Comparison of ENCODE assay signal across 8 cellular contexts in the genomic region with DNA sequence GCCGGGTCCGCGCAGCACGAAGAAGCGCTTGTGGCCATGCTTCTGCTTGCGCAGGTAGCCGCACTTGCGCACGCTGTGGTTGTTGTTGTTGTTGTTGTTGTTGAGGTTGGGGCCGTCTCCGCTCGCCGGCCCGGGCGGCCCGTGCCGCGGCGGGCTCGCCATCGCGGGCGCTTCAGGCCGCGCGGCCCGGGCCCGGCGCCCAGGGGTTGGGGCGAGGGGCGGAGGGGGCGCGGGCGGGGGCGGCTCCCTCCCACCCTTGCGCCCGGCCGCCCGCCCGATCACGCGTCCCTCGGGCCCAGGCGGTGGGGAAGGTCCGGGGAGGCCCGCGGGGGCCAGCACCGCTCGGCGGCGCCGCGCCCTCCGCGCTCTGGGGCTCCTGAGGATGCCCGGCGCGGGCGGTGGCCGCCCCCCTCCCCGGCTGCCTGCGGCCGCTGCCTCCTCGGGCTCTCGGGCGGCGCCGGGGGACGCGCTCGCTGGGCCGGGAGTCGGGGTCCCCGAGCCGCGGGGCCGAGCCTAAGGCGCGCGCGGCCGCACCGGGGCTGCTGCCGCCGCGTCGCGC. TPM values are rescaled to one million over a fixed set of nuclear protein-coding genes. Genes with fewer than 3 reads are reported as not detected.
DNase-seq lines count a peak whose midpoint lies in the region; ATAC-seq and TF ChIP-seq lines count a peak whose summit lies in the region.

No MANE protein-coding gene starts in this region.

- no peak overlapping the region for H3K27ac Mint-ChIP-seq in activated naive CD4-positive, alpha-beta T cell treated with anti-CD3 and anti-CD28 coated beads, Interleukin-2, amount 50 U/mL, for 72 hours

- no peaks in the 10 kb centered on the region for H3K36me3 Mint-ChIP-seq in activated naive CD4-positive, alpha-beta T cell treated with anti-CD3 and anti-CD28 coated beads, Interleukin-2, amount 50 U/mL, for 72 hours

- peaks cover 0 to 28% (median 11%) of the 10 kb centered on the region in 7 donors for H3K27me3 ChIP-seq in heart right ventricle

- TF ChIP-seq CTCF in heart right ventricle (IDR thresholded peaks at IDR 0.05) = no peak

- H3K36me3 ChIP-seq in heart right ventricle = peaks cover 0 to 34% (median 16%) of the 10 kb centered on the region in 9 donors

- peak overlapping the region; percentile 27 to 90 (median 80) for H3K4me3 ChIP-seq in heart right ventricle

- DNase-seq in heart right ventricle (peak in 1 of 2 donors; percentile 33), Right ventricle myocardium superior (no peak), iPS-NIHi11 (ENCODE audit: low spot score) (peak; percentile 35), substantia nigra (lab: John Stamatoyannopoulos, UW) (peak in 4 of 49 donors; percentile 56 to 81 (median 69))
- no peak for DNase-seq in activated naive CD4-positive, alpha-beta T cell treated with anti-CD3 and anti-CD28 coated beads, Interleukin-2, amount 50 U/mL, for 72 hours (ENCODE audit: low spot score in 2 of 2)
- DNase-seq in activated CD4-positive, alpha-beta T cell treated with anti-CD3 and anti-CD28 coated beads for 1 hour = no peak

- intact Hi-C loops in heart right ventricle (cut with DNase I) = loop anchor here (2.0 to 10.0 kb wide), 12 partner anchors 79 to 825 kb away; no protein-coding TSS in a partner anchor
- intact Hi-C loops in Right ventricle myocardium superior (cut with DNase I) = loop anchor here (5.0 to 10.0 kb wide), 3 partner anchors 171 to 821 kb away; no protein-coding TSS in a partner anchor

- WGBS in heart right ventricle, 2 donors = 0 to 1% methylated on average over 67 to 84 of the region's 88 CpGs

- ATAC-seq in heart right ventricle = no peak
- ATAC-seq in Right ventricle myocardium superior (ENCODE audit: poor library complexity) = no peak
- ATAC-seq in HG03064 (IDR thresholded peaks at IDR 0.05; ENCODE audit: low read depth, unreplicated experiment) = peak; percentile 22
- ATAC-seq in activated naive CD4-positive, alpha-beta T cell treated with anti-CD3 and anti-CD28 coated beads, Interleukin-2, amount 50 U/mL, for 72 hours = peak; percentile 10 to 17
- ATAC-seq in HG03108 (IDR thresholded peaks at IDR 0.05; ENCODE audit: unreplicated experiment) = no peak

- peak overlapping the region; percentile 78 to 98 (median 88) for H3K27ac ChIP-seq in heart right ventricle
- H3K27ac ChIP-seq in substantia nigra (ENCODE audit: low read depth, low read length, poor library complexity, severe bottlenecking) = peak overlapping the region; percentile 87

- H3K9me3 ChIP-seq in heart right ventricle = no peaks in the 10 kb centered on the region

- no peaks in the 10 kb centered on the region for H3K9me3 Mint-ChIP-seq in activated naive CD4-positive, alpha-beta T cell treated with anti-CD3 and anti-CD28 coated beads, Interleukin-2, amount 50 U/mL, for 72 hours

- peaks cover 2 to 58% (median 37%) of the 10 kb centered on the region in 9 donors for H3K4me1 ChIP-seq in heart right ventricle

RNA-seq across cellular contexts. Expression of a gene that starts 0.4 kb away (rescaled TPM):
- total RNA-seq in heart right ventricle (10 to 100 TPM; 10.2 to 49.3 (median 13.7) TPM), Right ventricle myocardium superior (12.1 TPM)
- polyA plus RNA-seq in heart right ventricle = 10 to 100 TPM in 1 of 2 donors, 1 to 10 TPM in 1; 4.2 to 18.5 TPM
- 1 to 10 TPM; 2.4 to 3.7 TPM for total RNA-seq in activated naive CD4-positive, alpha-beta T cell treated with anti-CD3 and anti-CD28 coated beads, Interleukin-2, amount 50 U/mL, for 72 hours

Comparison
In these comparisons a context has a peak if more than half of its experiments do, and no peak if none do; other contexts are left out.
1. ATAC-seq: peak in HG03064 (single experiment) and activated naive CD4-positive, alpha-beta T cell treated with anti-CD3 and anti-CD28 coated beads, Interleukin-2, amount 50 U/mL, for 72 hours (2 of 2); none in heart right ventricle (0 of 8), Right ventricle myocardium superior (single experiment) and HG03108 (single experiment).